ENCODE assay signal across 1 cellular context in the genomic region with DNA sequence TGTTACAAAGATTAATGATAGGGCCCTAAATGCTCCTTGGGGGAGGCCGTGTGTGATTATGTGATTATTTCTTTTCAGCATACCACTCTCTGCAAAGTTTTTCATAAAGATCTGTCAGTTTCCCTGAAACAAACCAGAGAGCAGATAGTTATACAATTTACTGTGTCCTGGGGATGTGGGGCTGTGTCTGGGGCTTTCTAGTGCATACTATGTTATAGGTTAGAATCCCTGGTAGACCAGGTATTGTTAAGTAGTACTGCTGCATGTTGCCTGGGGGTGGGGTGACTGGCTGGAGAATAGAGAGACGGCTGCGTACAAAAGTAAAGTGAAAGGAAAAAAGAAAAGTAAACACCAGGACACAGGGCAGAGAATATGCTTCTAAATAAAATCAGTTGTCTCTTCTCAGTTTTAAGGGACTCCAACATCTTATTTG.
TF ChIP-seq lines count a peak whose summit lies in the region.

No MANE protein-coding gene starts in this region.

TF ChIP-seq in IMR-90, 13 proteins besides CTCF, POLR2A, EP300 and RAD21:
- no peak for TF ChIP-seq MAFK (IDR thresholded peaks at IDR 0.05; ENCODE audit: low read depth, low read length)
- TF ChIP-seq RCOR1 (IDR thresholded peaks at IDR 0.05; ENCODE audit: insufficient replicate concordance, low read length): no peak
- no peak for TF ChIP-seq SMC3 (IDR thresholded peaks at IDR 0.05; ENCODE audit: low read depth, low read length)
- TF ChIP-seq MXI1 (IDR thresholded peaks at IDR 0.05; ENCODE audit: borderline replicate concordance, low read depth, low read length): no peak
- TF ChIP-seq MAZ (IDR thresholded peaks at IDR 0.05; ENCODE audit: borderline replicate concordance, low read depth, low read length): no peak
- no peak for TF ChIP-seq FOS (IDR thresholded peaks at IDR 0.05; ENCODE audit: low read depth, low read length)
- TF ChIP-seq BHLHE40 (IDR thresholded peaks at IDR 0.05; ENCODE audit: low read depth, low read length): no peak
- TF ChIP-seq, protein P1, sequence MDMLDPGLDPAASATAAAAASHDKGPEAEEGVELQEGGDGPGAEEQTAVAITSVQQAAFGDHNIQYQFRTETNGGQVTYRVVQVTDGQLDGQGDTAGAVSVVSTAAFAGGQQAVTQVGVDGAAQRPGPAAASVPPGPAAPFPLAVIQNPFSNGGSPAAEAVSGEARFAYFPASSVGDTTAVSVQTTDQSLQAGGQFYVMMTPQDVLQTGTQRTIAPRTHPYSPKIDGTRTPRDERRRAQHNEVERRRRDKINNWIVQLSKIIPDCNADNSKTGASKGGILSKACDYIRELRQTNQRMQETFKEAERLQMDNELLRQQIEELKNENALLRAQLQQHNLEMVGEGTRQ (IDR thresholded peaks at IDR 0.05; ENCODE audit: low read depth, low read length): no peak
- TF ChIP-seq NFE2L2 (IDR thresholded peaks at IDR 0.05; ENCODE audit: low read depth, low read length): no peak
- no peak for TF ChIP-seq CHD1 (IDR thresholded peaks at IDR 0.05; ENCODE audit: low read depth, low read length)
TF ChIP-seq in IMR-90: peak in this region for 0.
